1 cellular context compared by ENCODE assay signal in the genomic region with DNA sequence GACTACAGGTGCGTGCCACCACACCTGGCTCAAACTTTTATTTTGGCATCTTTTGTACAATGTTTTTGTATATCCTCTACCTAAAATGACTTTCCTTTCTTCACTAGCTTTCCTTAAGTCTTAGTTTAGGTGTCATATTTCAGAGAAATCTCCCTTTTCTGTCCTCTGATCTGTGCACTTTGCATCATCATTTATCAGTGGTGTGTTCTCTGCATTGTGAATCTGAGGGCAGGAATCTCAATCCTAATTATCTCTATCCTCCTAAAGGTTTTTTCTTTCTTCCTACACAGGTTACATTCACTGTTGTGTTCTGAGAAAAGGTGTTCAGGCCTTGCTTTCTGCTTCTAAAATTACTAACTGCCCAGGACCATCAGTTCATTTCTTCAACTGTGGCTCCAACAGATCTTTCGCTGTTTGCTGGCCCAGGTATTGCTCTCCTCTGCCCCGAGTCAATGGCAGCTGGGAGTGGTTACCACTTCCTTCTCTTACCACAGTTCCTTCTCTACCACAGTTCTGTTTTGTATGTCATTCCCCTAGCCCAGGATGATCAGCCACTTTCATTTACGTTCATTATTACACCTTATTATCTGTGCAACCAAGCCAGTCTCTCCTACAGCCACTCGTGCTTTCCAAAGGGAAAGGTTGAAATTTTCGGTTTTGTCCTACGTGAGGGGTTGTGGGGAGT.
TF ChIP-seq lines count a peak whose summit lies in the region.

No MANE protein-coding gene starts in this region.

TF ChIP-seq in GM12878, 131 proteins besides CTCF, POLR2A, EP300 and RAD21 (continued from another document and continues in another):
- TF ChIP-seq E2F4 (IDR thresholded peaks at IDR 0.05; ENCODE audit: low read depth, low read length) = no peak
- peak; percentile 90 for TF ChIP-seq DPF2 (IDR thresholded peaks at IDR 0.05)
- no peak; the same call in 1 of the 2 replicates for TF ChIP-seq HDGF (IDR thresholded peaks at IDR 0.05)
- no peak for TF ChIP-seq FOS (IDR thresholded peaks at IDR 0.05; ENCODE audit: borderline replicate concordance, extremely low read depth, insufficient read length)
- TF ChIP-seq, protein P1, sequence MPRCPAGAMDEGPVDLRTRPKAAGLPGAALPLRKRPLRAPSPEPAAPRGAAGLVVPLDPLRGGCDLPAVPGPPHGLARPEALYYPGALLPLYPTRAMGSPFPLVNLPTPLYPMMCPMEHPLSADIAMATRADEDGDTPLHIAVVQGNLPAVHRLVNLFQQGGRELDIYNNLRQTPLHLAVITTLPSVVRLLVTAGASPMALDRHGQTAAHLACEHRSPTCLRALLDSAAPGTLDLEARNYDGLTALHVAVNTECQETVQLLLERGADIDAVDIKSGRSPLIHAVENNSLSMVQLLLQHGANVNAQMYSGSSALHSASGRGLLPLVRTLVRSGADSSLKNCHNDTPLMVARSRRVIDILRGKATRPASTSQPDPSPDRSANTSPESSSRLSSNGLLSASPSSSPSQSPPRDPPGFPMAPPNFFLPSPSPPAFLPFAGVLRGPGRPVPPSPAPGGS (IDR thresholded peaks at IDR 0.05; ENCODE audit: borderline replicate concordance, insufficient read depth, low read depth, low read length, poor library complexity, severe bottlenecking) = no peak
- peak; percentile 54 to 61; a peak in 2 of 4 replicates for TF ChIP-seq BHLHE40 (IDR thresholded peaks at IDR 0.05; ENCODE audit: borderline replicate concordance in 1 of 2, low read depth in 2 of 2, low read length in 1 of 2)
- no peak for TF ChIP-seq CBX3 (IDR thresholded peaks at IDR 0.05; ENCODE audit: borderline replicate concordance, low read depth)
- no peak for TF ChIP-seq GABPA (IDR thresholded peaks at IDR 0.05; ENCODE audit: low read depth)
- TF ChIP-seq, protein P2, sequence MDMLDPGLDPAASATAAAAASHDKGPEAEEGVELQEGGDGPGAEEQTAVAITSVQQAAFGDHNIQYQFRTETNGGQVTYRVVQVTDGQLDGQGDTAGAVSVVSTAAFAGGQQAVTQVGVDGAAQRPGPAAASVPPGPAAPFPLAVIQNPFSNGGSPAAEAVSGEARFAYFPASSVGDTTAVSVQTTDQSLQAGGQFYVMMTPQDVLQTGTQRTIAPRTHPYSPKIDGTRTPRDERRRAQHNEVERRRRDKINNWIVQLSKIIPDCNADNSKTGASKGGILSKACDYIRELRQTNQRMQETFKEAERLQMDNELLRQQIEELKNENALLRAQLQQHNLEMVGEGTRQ (IDR thresholded peaks at IDR 0.05; ENCODE audit: borderline replicate concordance, low read depth, low read length) = no peak
- no peak for TF ChIP-seq NR2C2 (IDR thresholded peaks at IDR 0.05; ENCODE audit: borderline replicate concordance, control insufficient read depth, insufficient read length, low read depth)
- TF ChIP-seq NFXL1 (IDR thresholded peaks at IDR 0.05; ENCODE audit: borderline replicate concordance) = no peak
- TF ChIP-seq, protein P3, sequence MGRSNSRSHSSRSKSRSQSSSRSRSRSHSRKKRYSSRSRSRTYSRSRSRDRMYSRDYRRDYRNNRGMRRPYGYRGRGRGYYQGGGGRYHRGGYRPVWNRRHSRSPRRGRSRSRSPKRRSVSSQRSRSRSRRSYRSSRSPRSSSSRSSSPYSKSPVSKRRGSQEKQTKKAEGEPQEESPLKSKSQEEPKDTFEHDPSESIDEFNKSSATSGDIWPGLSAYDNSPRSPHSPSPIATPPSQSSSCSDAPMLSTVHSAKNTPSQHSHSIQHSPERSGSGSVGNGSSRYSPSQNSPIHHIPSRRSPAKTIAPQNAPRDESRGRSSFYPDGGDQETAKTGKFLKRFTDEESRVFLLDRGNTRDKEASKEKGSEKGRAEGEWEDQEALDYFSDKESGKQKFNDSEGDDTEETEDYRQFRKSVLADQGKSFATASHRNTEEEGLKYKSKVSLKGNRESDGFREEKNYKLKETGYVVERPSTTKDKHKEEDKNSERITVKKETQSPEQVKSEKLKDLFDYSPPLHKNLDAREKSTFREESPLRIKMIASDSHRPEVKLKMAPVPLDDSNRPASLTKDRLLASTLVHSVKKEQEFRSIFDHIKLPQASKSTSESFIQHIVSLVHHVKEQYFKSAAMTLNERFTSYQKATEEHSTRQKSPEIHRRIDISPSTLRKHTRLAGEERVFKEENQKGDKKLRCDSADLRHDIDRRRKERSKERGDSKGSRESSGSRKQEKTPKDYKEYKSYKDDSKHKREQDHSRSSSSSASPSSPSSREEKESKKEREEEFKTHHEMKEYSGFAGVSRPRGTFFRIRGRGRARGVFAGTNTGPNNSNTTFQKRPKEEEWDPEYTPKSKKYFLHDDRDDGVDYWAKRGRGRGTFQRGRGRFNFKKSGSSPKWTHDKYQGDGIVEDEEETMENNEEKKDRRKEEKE (IDR thresholded peaks at IDR 0.05) = no peak
- no peak for TF ChIP-seq POLR2AphosphoS2 (IDR thresholded peaks at IDR 0.05; ENCODE audit: low read depth, low read length)
- no peak for TF ChIP-seq SMC3 (IDR thresholded peaks at IDR 0.05; ENCODE audit: borderline replicate concordance, low read length)
- no peak for TF ChIP-seq RBBP5 (conservative IDR thresholded peaks at IDR 0.05)
- TF ChIP-seq CREM (IDR thresholded peaks at IDR 0.05; ENCODE audit: low read depth) = peak; percentile 75
- no peak for TF ChIP-seq ZNF274 (IDR thresholded peaks at IDR 0.05; ENCODE audit: insufficient read depth, insufficient read length)
- no peak for TF ChIP-seq SIX5 (IDR thresholded peaks at IDR 0.05; ENCODE audit: low read depth, low read length, severe bottlenecking)
- TF ChIP-seq POU2F2 (IDR thresholded peaks at IDR 0.05; ENCODE audit: borderline replicate concordance, low read depth, low read length) = peak; percentile 66; the same call in 1 of the 3 replicates
- TF ChIP-seq CHD2 (IDR thresholded peaks at IDR 0.05; ENCODE audit: borderline replicate concordance, low read depth, low read length) = peak; percentile 53; the same call in 1 of the 2 replicates
- no peak for TF ChIP-seq MYB (IDR thresholded peaks at IDR 0.05; ENCODE audit: borderline replicate concordance, low read depth, low read length)
- no peak for TF ChIP-seq RCOR1 (conservative IDR thresholded peaks at IDR 0.05; ENCODE audit: low read depth, low read length)
- no peak for TF ChIP-seq SUPT20H (IDR thresholded peaks at IDR 0.05; ENCODE audit: borderline replicate concordance, control insufficient read depth, low read depth, low read length)
- no peak for TF ChIP-seq E4F1 (IDR thresholded peaks at IDR 0.05; ENCODE audit: borderline replicate concordance, partially characterized antibody)
- TF ChIP-seq SMARCA5 (IDR thresholded peaks at IDR 0.05) = no peak
- TF ChIP-seq MEF2A (IDR thresholded peaks at IDR 0.05; ENCODE audit: insufficient read depth, low read depth, low read length) = peak; percentile 40; the same call in 1 of the 2 replicates
- TF ChIP-seq GATAD2B (conservative IDR thresholded peaks at IDR 0.05; ENCODE audit: low read depth) = no peak
- peak; percentile 86 for TF ChIP-seq IRF4 (IDR thresholded peaks at IDR 0.05; ENCODE audit: low read depth, low read length)
- TF ChIP-seq WRNIP1 (IDR thresholded peaks at IDR 0.05; ENCODE audit: borderline replicate concordance, low read depth, low read length) = no peak
- TF ChIP-seq MXI1 (IDR thresholded peaks at IDR 0.05; ENCODE audit: low read depth, low read length) = no peak
- TF ChIP-seq, protein P4, sequence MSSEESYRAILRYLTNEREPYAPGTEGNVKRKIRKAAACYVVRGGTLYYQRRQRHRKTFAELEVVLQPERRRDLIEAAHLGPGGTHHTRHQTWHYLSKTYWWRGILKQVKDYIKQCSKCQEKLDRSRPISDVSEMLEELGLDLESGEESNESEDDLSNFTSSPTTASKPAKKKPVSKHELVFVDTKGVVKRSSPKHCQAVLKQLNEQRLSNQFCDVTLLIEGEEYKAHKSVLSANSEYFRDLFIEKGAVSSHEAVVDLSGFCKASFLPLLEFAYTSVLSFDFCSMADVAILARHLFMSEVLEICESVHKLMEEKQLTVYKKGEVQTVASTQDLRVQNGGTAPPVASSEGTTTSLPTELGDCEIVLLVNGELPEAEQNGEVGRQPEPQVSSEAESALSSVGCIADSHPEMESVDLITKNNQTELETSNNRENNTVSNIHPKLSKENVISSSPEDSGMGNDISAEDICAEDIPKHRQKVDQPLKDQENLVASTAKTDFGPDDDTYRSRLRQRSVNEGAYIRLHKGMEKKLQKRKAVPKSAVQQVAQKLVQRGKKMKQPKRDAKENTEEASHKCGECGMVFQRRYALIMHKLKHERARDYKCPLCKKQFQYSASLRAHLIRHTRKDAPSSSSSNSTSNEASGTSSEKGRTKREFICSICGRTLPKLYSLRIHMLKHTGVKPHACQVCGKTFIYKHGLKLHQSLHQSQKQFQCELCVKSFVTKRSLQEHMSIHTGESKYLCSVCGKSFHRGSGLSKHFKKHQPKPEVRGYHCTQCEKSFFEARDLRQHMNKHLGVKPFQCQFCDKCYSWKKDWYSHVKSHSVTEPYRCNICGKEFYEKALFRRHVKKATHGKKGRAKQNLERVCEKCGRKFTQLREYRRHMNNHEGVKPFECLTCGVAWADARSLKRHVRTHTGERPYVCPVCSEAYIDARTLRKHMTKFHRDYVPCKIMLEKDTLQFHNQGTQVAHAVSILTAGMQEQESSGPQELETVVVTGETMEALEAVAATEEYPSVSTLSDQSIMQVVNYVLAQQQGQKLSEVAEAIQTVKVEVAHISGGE (CRISPR knock-in tag; IDR thresholded peaks at IDR 0.05) = no peak
- TF ChIP-seq MTA2 (IDR thresholded peaks at IDR 0.05; ENCODE audit: low read depth) = peak; percentile 92
- TF ChIP-seq ZBED1 (IDR thresholded peaks at IDR 0.05; ENCODE audit: borderline replicate concordance) = 0 out of 2 replicates have a peak, but pooled peaks have one; percentile 45
- TF ChIP-seq CREB1 (IDR thresholded peaks at IDR 0.05; ENCODE audit: low read depth) = peak; percentile 45; the same call in 1 of the 2 replicates
- TF ChIP-seq BMI1 (IDR thresholded peaks at IDR 0.05; ENCODE audit: borderline replicate concordance) = 0 out of 2 replicates have a peak, but pooled peaks have one; percentile 27
- TF ChIP-seq TCF7 (IDR thresholded peaks at IDR 0.05; ENCODE audit: borderline replicate concordance) = no peak
- TF ChIP-seq CBX5 (IDR thresholded peaks at IDR 0.05; ENCODE audit: low read depth) = no peak
- no peak for TF ChIP-seq TARDBP (IDR thresholded peaks at IDR 0.05; ENCODE audit: borderline replicate concordance)
- peak; percentile 95 for TF ChIP-seq IKZF1 (conservative IDR thresholded peaks at IDR 0.05)
- TF ChIP-seq KAT2A (conservative IDR thresholded peaks at IDR 0.05; ENCODE audit: control insufficient read depth, low read depth, low read length) = no peak
- TF ChIP-seq, protein P5, sequence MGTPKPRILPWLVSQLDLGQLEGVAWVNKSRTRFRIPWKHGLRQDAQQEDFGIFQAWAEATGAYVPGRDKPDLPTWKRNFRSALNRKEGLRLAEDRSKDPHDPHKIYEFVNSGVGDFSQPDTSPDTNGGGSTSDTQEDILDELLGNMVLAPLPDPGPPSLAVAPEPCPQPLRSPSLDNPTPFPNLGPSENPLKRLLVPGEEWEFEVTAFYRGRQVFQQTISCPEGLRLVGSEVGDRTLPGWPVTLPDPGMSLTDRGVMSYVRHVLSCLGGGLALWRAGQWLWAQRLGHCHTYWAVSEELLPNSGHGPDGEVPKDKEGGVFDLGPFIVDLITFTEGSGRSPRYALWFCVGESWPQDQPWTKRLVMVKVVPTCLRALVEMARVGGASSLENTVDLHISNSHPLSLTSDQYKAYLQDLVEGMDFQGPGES (IDR thresholded peaks at IDR 0.05) = no peak
- no peak for TF ChIP-seq HCFC1 (IDR thresholded peaks at IDR 0.05; ENCODE audit: low read length)
- TF ChIP-seq, protein P6, sequence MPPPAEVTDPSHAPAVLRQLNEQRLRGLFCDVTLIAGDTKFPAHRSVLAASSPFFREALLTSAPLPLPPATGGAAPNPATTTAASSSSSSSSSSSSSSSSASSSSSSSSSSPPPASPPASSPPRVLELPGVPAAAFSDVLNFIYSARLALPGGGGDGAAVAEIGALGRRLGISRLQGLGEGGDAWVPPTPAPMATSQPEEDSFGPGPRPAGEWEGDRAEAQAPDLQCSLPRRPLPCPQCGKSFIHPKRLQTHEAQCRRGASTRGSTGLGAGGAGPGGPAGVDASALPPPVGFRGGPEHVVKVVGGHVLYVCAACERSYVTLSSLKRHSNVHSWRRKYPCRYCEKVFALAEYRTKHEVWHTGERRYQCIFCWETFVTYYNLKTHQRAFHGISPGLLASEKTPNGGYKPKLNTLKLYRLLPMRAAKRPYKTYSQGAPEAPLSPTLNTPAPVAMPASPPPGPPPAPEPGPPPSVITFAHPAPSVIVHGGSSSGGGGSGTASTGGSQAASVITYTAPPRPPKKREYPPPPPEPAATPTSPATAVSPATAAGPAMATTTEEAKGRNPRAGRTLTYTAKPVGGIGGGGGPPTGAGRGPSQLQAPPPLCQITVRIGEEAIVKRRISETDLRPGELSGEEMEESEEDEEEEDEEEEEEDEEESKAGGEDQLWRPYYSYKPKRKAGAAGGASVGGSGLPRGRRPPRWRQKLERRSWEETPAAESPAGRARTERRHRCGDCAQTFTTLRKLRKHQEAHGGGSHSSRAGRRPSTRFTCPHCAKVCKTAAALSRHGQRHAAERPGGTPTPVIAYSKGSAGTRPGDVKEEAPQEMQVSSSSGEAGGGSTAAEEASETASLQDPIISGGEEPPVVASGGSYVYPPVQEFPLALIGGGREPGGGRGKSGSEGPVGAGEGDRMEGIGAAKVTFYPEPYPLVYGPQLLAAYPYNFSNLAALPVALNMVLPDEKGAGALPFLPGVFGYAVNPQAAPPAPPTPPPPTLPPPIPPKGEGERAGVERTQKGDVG (CRISPR knock-in tag; IDR thresholded peaks at IDR 0.05) = no peak
- no peak for TF ChIP-seq CEBPB (IDR thresholded peaks at IDR 0.05; ENCODE audit: borderline replicate concordance in 1 of 2, low read depth in 2 of 2, low read length in 2 of 2)
